ENCODE assay signal across 9 cellular contexts in the genomic region with DNA sequence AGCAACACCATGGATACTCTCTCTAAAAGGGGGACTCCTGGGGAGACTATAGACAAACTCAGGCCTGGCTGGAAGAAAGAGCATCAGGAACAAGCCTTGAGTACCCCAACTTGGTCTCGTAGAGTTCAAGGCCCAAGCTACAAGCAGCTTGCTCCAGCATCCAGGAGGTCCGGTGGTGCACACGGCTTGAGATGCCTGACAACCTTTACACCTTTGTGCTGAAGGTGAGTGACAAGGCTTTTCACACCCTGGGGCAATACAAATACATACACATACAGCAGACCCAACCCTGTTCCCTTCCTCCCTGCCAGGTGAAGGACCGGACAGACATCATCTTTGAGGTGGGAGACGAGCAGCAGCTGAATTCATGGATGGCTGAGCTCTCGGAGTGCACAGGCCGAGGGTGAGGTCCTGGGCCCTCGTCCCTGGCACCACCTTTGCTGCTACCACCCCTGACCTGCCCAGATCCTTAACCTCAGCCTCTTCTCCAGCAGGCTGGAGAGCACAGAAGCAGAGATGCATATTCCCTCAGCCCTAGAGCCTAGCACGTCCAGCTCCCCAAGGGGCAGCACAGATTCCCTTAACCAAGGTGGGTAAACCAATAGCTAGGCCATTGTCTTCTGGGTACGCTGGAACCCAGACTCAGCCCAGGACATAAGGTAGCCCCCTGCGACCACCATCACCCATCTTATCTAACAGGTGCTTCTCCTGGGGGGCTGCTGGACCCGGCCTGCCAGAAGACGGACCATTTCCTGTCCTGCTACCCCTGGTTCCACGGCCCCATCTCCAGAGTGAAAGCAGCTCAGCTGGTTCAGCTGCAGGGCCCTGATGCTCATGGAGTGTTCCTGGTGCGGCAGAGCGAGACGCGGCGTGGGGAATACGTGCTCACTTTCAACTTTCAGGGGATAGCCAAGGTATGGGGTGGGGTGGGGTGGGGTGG. TPM values are rescaled to one million over a fixed set of nuclear protein-coding genes. Genes with fewer than 3 reads are reported as not detected.
DNase-seq lines count a peak whose midpoint lies in the region; ATAC-seq and TF ChIP-seq lines count a peak whose summit lies in the region.
"Had no signal": no experiment of that assay in that cellular context is flagged by ENCODE, and none has a peak within 500 bp of the region (broad histone marks: within the 10 kb centered on the region; RNA-seq: fewer than 3 reads in every experiment).

No MANE protein-coding gene starts in this region.

- peak overlapping the region; percentile 94; the same call in 1 of the 2 replicates for H3K27ac Mint-ChIP-seq in WTC11

- H3K9me3 ChIP-seq in right atrium auricular region (no peaks in the 10 kb centered on the region), skeletal muscle tissue (ENCODE audit: control insufficient read depth in 3 of 3, low read length in 3 of 3) (no peaks in the 10 kb centered on the region)

- peaks cover 19% of the 10 kb centered on the region for H3K4me1 Mint-ChIP-seq in WTC11

- peak; percentile 10 for DNase-seq in H7
- no peak for DNase-seq in WTC11 (ENCODE audit: low spot score)
- DNase-seq in right atrium auricular region (ENCODE audit: low spot score): peak; percentile 53
- DNase-seq in inferior parietal cortex (ENCODE audit: extremely low spot score): no peak
- DNase-seq in NCI-H2081 treated with DMSO at 0.1 percent for 48 hours (lab: John Stamatoyannopoulos, UW): no peak
- no peak for DNase-seq in retina

- peaks cover 48% of the 10 kb centered on the region for H3K36me3 Mint-ChIP-seq in WTC11

- TF ChIP-seq CTCF in WTC11 (IDR thresholded peaks at IDR 0.05): no peak
- no peak for TF ChIP-seq CTCF in right atrium auricular region (IDR thresholded peaks at IDR 0.05)

- no peak overlapping the region for H3K4me3 Mint-ChIP-seq in WTC11

- ATAC-seq in WTC11 (no peak), HG02642 (IDR thresholded peaks at IDR 0.05; ENCODE audit: poor library complexity, unreplicated experiment) (no peak)
- ATAC-seq: stimulated activated effector memory CD8-positive, alpha-beta T cell treated with anti-CD3 and anti-CD28 coated beads, Interleukin-12 subunit alpha, Interleukin-12 subunit beta, amount 100 ng/mL, for 72 hours had no signal

- no peaks in the 10 kb centered on the region for H3K27me3 Mint-ChIP-seq in WTC11 (ENCODE audit: low read depth)

- no peaks in the 10 kb centered on the region for H3K9me3 Mint-ChIP-seq in WTC11
- H3K9me3 Mint-ChIP-seq: stimulated activated effector memory CD8-positive, alpha-beta T cell treated with anti-CD3 and anti-CD28 coated beads, Interleukin-12 subunit alpha, Interleukin-12 subunit beta, amount 100 ng/mL, for 72 hours had no signal

- peak overlapping the region in 1 of 3 donors; percentile 77 for H3K9ac ChIP-seq in skeletal muscle tissue (ENCODE audit: low read depth in 1 of 3, low read length in 3 of 3)

- H3K27ac ChIP-seq in right atrium auricular region (peak overlapping the region; percentile 84 to 87), skeletal muscle tissue (ENCODE audit: low read depth, low read length) (peak overlapping the region; percentile 82)

- peaks cover 4 to 91% of the 10 kb centered on the region in 2 donors for H3K4me1 ChIP-seq in right atrium auricular region
- peaks cover 74 to 88% (median 83%) of the 10 kb centered on the region in 3 donors for H3K4me1 ChIP-seq in skeletal muscle tissue (ENCODE audit: control insufficient read depth in 3 of 3, insufficient read depth in 3 of 3, low read length in 3 of 3)

- H3K27me3 ChIP-seq in H7 (ENCODE audit: control insufficient read depth, insufficient read depth, low read length): no peaks in the 10 kb centered on the region
- H3K27me3 ChIP-seq in right atrium auricular region: no peaks in the 10 kb centered on the region
- no peaks in the 10 kb centered on the region for H3K27me3 ChIP-seq in skeletal muscle tissue (ENCODE audit: control insufficient read depth in 3 of 3, insufficient read depth in 3 of 3, low read length in 3 of 3)

- peaks cover 38% of the 10 kb centered on the region for H3K36me3 ChIP-seq in H7 (replicated peaks; ENCODE audit: control insufficient read depth, insufficient read depth, low read length)
- H3K36me3 ChIP-seq in right atrium auricular region: peaks cover 50% of the 10 kb centered on the region
- H3K36me3 ChIP-seq in skeletal muscle tissue (ENCODE audit: control insufficient read depth in 3 of 3, insufficient read depth in 3 of 3, low read length in 3 of 3): peaks cover 21 to 34% (median 28%) of the 10 kb centered on the region in 3 donors

- CTCF ChIA-PET in WTC11 (lab: Charles Lee): interaction anchor here (0.8 to 6.0 kb wide), 6 partner anchors 12 to 50 kb away, joined by 3 to 116 read pairs (median 20); no protein-coding TSS in a partner anchor

- no peak overlapping the region for H3K4me3 ChIP-seq in H7 (ENCODE audit: insufficient read depth, low read depth, low read length)
- no peak overlapping the region for H3K4me3 ChIP-seq in right atrium auricular region
- no peak overlapping the region for H3K4me3 ChIP-seq in skeletal muscle tissue (ENCODE audit: low read length in 3 of 3)

- POLR2A ChIA-PET in WTC11 (lab: Charles Lee): interaction anchor here (0.6 to 1.2 kb wide), 4 partner anchors 11 to 1159 kb away, joined by 3 to 5 read pairs (median 4); no protein-coding TSS in a partner anchor

TF ChIP-seq in WTC11, 78 proteins besides CTCF, POLR2A, EP300 and RAD21:
- no peak for TF ChIP-seq ESRRA (CRISPR knock-in tag; IDR thresholded peaks at IDR 0.05; ENCODE audit: borderline replicate concordance)
- no peak for TF ChIP-seq CREM (CRISPR knock-in tag; IDR thresholded peaks at IDR 0.05)
- TF ChIP-seq, protein P1, sequence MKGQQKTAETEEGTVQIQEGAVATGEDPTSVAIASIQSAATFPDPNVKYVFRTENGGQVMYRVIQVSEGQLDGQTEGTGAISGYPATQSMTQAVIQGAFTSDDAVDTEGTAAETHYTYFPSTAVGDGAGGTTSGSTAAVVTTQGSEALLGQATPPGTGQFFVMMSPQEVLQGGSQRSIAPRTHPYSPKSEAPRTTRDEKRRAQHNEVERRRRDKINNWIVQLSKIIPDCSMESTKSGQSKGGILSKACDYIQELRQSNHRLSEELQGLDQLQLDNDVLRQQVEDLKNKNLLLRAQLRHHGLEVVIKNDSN (CRISPR knock-in tag; IDR thresholded peaks at IDR 0.05): no peak
- no peak for TF ChIP-seq ZBTB43 (CRISPR knock-in tag; IDR thresholded peaks at IDR 0.05)
- TF ChIP-seq CREB1 (CRISPR knock-in tag; IDR thresholded peaks at IDR 0.05): no peak
- no peak for TF ChIP-seq RORB (CRISPR knock-in tag; IDR thresholded peaks at IDR 0.05)
- TF ChIP-seq EMX1 (CRISPR knock-in tag; IDR thresholded peaks at IDR 0.05): no peak
- no peak for TF ChIP-seq ZNF138 (CRISPR knock-in tag; conservative IDR thresholded peaks at IDR 0.05)

RNA-seq across cellular contexts. Expression of gene SH2B3, which starts 41.2 kb away (rescaled TPM):
- total RNA-seq in H7 (2014; rRNA removed; shearing (Covaris generic)): 21.8 and 26.8 TPM in 2 replicates
- total RNA-seq in WTC11 (2021): 20.5 to 31.8 TPM (median 20.7 TPM) in 3 replicates
- total RNA-seq in right atrium auricular region: 10 to 100 TPM; 42.6 to 47.4 TPM
- total RNA-seq in skeletal muscle tissue: 7.8 TPM

Comparison
In these comparisons a context has a peak if more than half of its experiments do, and no peak if none do; other contexts are left out.
1. DNase-seq: peak in H7 (single experiment) and right atrium auricular region (single experiment); none in WTC11 (single experiment), inferior parietal cortex (single experiment), NCI-H2081 treated with DMSO at 0.1 percent for 48 hours (single experiment) and retina (single experiment).